Comparison of ENCODE assay signal across 11 cellular contexts in the genomic region with DNA sequence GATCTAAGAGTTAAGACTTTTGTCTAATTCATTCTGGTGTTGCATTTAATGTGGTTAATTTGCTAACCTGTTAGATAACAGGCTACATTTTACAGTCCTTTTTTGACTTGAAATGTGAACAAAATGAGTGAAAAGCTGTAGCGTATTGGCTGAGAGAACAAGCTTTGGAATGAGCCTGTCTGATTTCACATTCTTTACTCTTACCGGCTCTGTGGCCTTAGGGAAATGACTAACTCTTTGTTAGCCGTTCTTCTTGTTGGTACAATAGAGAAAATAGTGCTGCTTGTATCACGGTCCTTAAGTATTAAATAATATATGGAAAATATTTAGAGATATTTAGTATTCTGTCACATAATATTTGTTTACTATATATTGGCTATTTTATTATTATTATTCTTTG. TPM values are rescaled to one million over a fixed set of nuclear protein-coding genes. Genes with fewer than 3 reads are reported as not detected.
DNase-seq lines count a peak whose midpoint lies in the region; ATAC-seq, FAIRE-seq and TF ChIP-seq lines count a peak whose summit lies in the region.
"Had no signal": no experiment of that assay in that cellular context is flagged by ENCODE, and none has a peak within 500 bp of the region (broad histone marks: within the 10 kb centered on the region; RNA-seq: fewer than 3 reads in every experiment).

No MANE protein-coding gene starts in this region.

- H3K4me1 Mint-ChIP-seq in stimulated activated naive B cell treated with anti-CD40 and anti-IgM and Interleukin-4, amounts not matched to agents 10 μg/mL and 1 μg/mL and 100 μg/mL, for 72 hours: peaks cover 15 to 41% of the 10 kb centered on the region in 2 donors

- H3K9me3 ChIP-seq in skeletal muscle tissue (ENCODE audit: control insufficient read depth in 3 of 3, low read length in 3 of 3): no peaks in the 10 kb centered on the region

- peaks cover 7 to 10% of the 10 kb centered on the region in 2 donors for H3K36me3 Mint-ChIP-seq in stimulated activated naive B cell treated with anti-CD40 and anti-IgM and Interleukin-4, amounts not matched to agents 10 μg/mL and 1 μg/mL and 100 μg/mL, for 72 hours

- H3K36me3 ChIP-seq in skeletal muscle tissue (ENCODE audit: control insufficient read depth in 3 of 3, insufficient read depth in 3 of 3, low read length in 3 of 3): no peaks in the 10 kb centered on the region

- no peak overlapping the region for H3K4me3 Mint-ChIP-seq in stimulated activated naive B cell treated with anti-CD40 and anti-IgM and Interleukin-4, amounts not matched to agents 10 μg/mL and 1 μg/mL and 100 μg/mL, for 72 hours

- H3K27ac Mint-ChIP-seq in stimulated activated naive B cell treated with anti-CD40 and anti-IgM and Interleukin-4, amounts not matched to agents 10 μg/mL and 1 μg/mL and 100 μg/mL, for 72 hours: no peak overlapping the region

- ATAC-seq in stimulated activated naive B cell treated with anti-CD40 and anti-IgM and Interleukin-4, amounts not matched to agents 10 μg/mL and 1 μg/mL and 100 μg/mL, for 72 hours (replicated peaks): no peak

- no peaks in the 10 kb centered on the region for H3K27me3 ChIP-seq in skeletal muscle tissue (ENCODE audit: control insufficient read depth in 3 of 3, insufficient read depth in 3 of 3, low read length in 3 of 3)

- peak overlapping the region; percentile 83 for H3K4me3 ChIP-seq in fibroblast of pulmonary artery (replicated peaks; ENCODE audit: low read depth, low read length)
- H3K4me3 ChIP-seq in skeletal muscle tissue (ENCODE audit: low read length in 3 of 3): peak overlapping the region; percentile 41 to 99 (median 98)

- no peaks in the 10 kb centered on the region for H3K9me3 Mint-ChIP-seq in stimulated activated naive B cell treated with anti-CD40 and anti-IgM and Interleukin-4, amounts not matched to agents 10 μg/mL and 1 μg/mL and 100 μg/mL, for 72 hours

- no peak overlapping the region for H3K27ac ChIP-seq in skeletal muscle tissue (ENCODE audit: low read depth, low read length)

- no peaks in the 10 kb centered on the region for H3K27me3 Mint-ChIP-seq in stimulated activated naive B cell treated with anti-CD40 and anti-IgM and Interleukin-4, amounts not matched to agents 10 μg/mL and 1 μg/mL and 100 μg/mL, for 72 hours

- peaks cover 11 to 22% (median 14%) of the 10 kb centered on the region in 3 donors for H3K4me1 ChIP-seq in skeletal muscle tissue (ENCODE audit: control insufficient read depth in 3 of 3, insufficient read depth in 3 of 3, low read length in 3 of 3)

- no peak for TF ChIP-seq CTCF in fibroblast of pulmonary artery (IDR thresholded peaks at IDR 0.05; ENCODE audit: low read length, missing control alignments)

- FAIRE-seq in RCC 7860 (lab: Jason Lieb, UNC): peak; percentile 32
- FAIRE-seq: D721Med had no signal

- H3K9ac ChIP-seq in skeletal muscle tissue (ENCODE audit: low read depth in 1 of 3, low read length in 3 of 3): peak overlapping the region; percentile 73 to 96 (median 90)

- peak; percentile 13 for DNase-seq in NOMO-1 treated with DMSO at 0.1 percent for 48 hours (lab: John Stamatoyannopoulos, UW; ENCODE audit: unreplicated experiment)
- DNase-seq in NOMO-1 treated with dmso at 0.1 percent for 144 hours (lab: John Stamatoyannopoulos, UW; ENCODE audit: unreplicated experiment): no peak
- peak; percentile 29 for DNase-seq in RCC 7860 (ENCODE audit: low spot score)
- DNase-seq in fibroblast of pulmonary artery (ENCODE audit: low read depth): peak; percentile 75
- no peak for DNase-seq in stimulated activated CD4-positive, alpha-beta T cell treated with anti-CD3 and anti-CD28 coated beads, Interleukin-1b, Interleukin-23, amount 100 ng/mL, for 48 hours
- no peak for DNase-seq in SKM-1 (lab: John Stamatoyannopoulos, UW; ENCODE audit: unreplicated experiment)
- no peak for DNase-seq in stimulated activated naive B cell treated with anti-CD40 and anti-IgM and Interleukin-4, amounts not matched to agents 10 μg/mL and 1 μg/mL and 100 μg/mL, for 72 hours
- DNase-seq: activated CD4-positive, CD25-positive, alpha-beta regulatory T cell; KBM-7 had no signal

RNA-seq across cellular contexts. Expression of gene MNAT1, which starts 1.9 kb away (rescaled TPM):
- total RNA-seq in skeletal muscle tissue: 103 TPM

RNA-seq across cellular contexts. Expression of gene SIX4, which starts 12.3 kb away (rescaled TPM):
- 11.0 TPM for total RNA-seq in skeletal muscle tissue

Comparison
In these comparisons a context has a peak if more than half of its experiments do, and no peak if none do; other contexts are left out.
1. DNase-seq: peak in NOMO-1 treated with DMSO at 0.1 percent for 48 hours (single experiment), RCC 7860 (single experiment) and fibroblast of pulmonary artery (single experiment); none in NOMO-1 treated with dmso at 0.1 percent for 144 hours (single experiment), stimulated activated CD4-positive, alpha-beta T cell treated with anti-CD3 and anti-CD28 coated beads, Interleukin-1b, Interleukin-23, amount 100 ng/mL, for 48 hours (single experiment), SKM-1 (single experiment) and stimulated activated naive B cell treated with anti-CD40 and anti-IgM and Interleukin-4, amounts not matched to agents 10 μg/mL and 1 μg/mL and 100 μg/mL, for 72 hours (single experiment).